Comparison of ENCODE assay signal across 1 cellular context in the genomic region with DNA sequence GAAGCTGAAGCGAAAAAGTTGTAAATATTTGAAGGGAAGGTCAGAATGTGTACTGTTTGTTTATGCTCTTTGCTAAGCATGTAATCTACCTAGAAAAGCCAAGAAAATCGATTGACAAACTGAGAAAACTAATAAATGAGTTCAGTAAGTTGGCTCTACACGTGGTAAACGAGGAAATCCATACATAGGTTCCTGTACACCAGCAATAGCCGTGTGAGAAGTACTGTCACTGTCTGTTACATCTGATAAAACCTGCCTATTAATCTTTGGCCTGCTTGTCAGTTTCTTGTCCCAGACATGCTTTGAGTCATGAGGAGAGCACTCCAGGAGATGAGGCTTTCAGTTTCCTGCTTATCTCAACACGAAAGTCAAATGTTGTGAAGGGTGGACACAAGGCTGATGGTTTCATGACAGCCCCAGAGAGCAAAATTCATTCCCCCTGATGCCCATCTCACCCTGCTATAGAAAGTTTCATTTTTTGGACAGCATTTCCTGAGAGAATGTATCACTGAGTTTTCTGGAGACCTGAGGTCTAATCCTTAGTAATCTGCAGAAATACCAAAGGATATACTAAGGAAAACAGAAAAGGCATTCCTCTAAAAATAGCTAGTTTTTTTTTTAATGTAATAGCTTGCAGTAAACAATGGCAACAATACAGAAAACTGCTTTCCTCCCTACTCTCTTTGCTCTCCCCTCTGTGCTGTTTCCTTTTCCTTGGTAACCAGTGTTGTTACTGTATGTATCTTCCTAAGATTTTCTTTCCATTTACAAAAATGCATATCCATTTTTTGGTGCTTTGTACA.
TF ChIP-seq lines count a peak whose summit lies in the region.

No MANE protein-coding gene starts in this region.

TF ChIP-seq in WTC11, 78 proteins besides CTCF, POLR2A, EP300 and RAD21 (continued from another document):
- TF ChIP-seq, protein P1, sequence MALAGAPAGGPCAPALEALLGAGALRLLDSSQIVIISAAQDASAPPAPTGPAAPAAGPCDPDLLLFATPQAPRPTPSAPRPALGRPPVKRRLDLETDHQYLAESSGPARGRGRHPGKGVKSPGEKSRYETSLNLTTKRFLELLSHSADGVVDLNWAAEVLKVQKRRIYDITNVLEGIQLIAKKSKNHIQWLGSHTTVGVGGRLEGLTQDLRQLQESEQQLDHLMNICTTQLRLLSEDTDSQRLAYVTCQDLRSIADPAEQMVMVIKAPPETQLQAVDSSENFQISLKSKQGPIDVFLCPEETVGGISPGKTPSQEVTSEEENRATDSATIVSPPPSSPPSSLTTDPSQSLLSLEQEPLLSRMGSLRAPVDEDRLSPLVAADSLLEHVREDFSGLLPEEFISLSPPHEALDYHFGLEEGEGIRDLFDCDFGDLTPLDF (CRISPR knock-in tag; IDR thresholded peaks at IDR 0.05), result no peak
- TF ChIP-seq JUN (CRISPR knock-in tag; IDR thresholded peaks at IDR 0.05) (no peak), ATF3 (CRISPR knock-in tag; conservative IDR thresholded peaks at IDR 0.05) (no peak)
TF ChIP-seq in WTC11: peak in this region for 0.
